In genomic region chr2:168118733-168119518, GRCh38 we compare ENCODE assay signal across 9 cellular contexts.
DNase-seq lines count a peak whose midpoint lies in the region; ATAC-seq, FAIRE-seq and TF ChIP-seq lines count a peak whose summit lies in the region.
"Had no signal": no experiment of that assay in that cellular context is flagged by ENCODE, and none has a peak within 500 bp of the region (broad histone marks: within the 10 kb centered on the region; RNA-seq: fewer than 3 reads in every experiment).

No MANE protein-coding gene starts in this region.

- peaks cover 14 to 49% of the 10 kb centered on the region in 2 experiments for H3K36me3 ChIP-seq in HepG2 (replicated peaks in 1 of 2; ENCODE audit: control insufficient read depth in 1 of 2, insufficient read depth in 2 of 2, low read length in 2 of 2)

- no peak overlapping the region for H3K9ac ChIP-seq in HepG2 (ENCODE audit: insufficient read depth, low read depth, low read length)

- no TSS peak for BruUV-seq in HepG2 (replicated peaks; lab: Mats Ljungman, UMichigan)

- peak; percentile 71 for TF ChIP-seq CTCF in HepG2 (CRISPR knock-in tag; IDR thresholded peaks at IDR 0.05)

- no peaks in the 10 kb centered on the region for H3K27me3 ChIP-seq in HepG2 (ENCODE audit: control insufficient read depth in 1 of 2, insufficient read depth in 2 of 2, low read length in 2 of 2)

- no peaks in the 10 kb centered on the region for H3K4me1 ChIP-seq in HepG2 (ENCODE audit: insufficient read depth, low read length)

- TF ChIP-seq EP300 in HepG2 (IDR thresholded peaks at IDR 0.05; ENCODE audit: low read depth in 2 of 2, low read length in 2 of 2) (no peak), HepG2 (CRISPR knock-in tag; IDR thresholded peaks at IDR 0.05; ENCODE audit: borderline replicate concordance) (no peak)

- ATAC-seq in GM19452 (IDR thresholded peaks at IDR 0.05; ENCODE audit: unreplicated experiment) (peak; percentile 73), HepG2 (peak; percentile 79)
- ATAC-seq: stimulated activated naive CD8-positive, alpha-beta T cell treated with anti-CD3 and anti-CD28 coated beads, Interleukin-15, amount 100 ng/mL, for 72 hours had no signal

- no peak overlapping the region for H3K4me3 ChIP-seq in HepG2 (replicated peaks in 1 of 3; ENCODE audit: insufficient read depth in 1 of 3, low read depth in 2 of 3, low read length in 3 of 3)

- H4K20me1 ChIP-seq in HepG2 (ENCODE audit: insufficient read depth, low read length): no peaks in the 10 kb centered on the region

- in situ Hi-C loops in HepG2 (cut with HindIII; ENCODE audit: extremely low pct_ligation_motif_present, low pct_unique_long_range_greater_than_20kb): loop anchor here (5.0 to 25.0 kb wide), 5 partner anchors 582 to 1582 kb away; partner anchors contain the start of gene XIRP2

- intact Hi-C loops in HepG2 (cut with micrococcal nuclease; ENCODE audit: unreplicated experiment): loop anchor here (1.0 to 5.0 kb wide), 10 partner anchors 154 to 1580 kb away; partner anchors contain the start of gene B3GALT1

- no peaks in the 10 kb centered on the region for H3K9me3 ChIP-seq in HepG2 (ENCODE audit: low read length)

- H3K79me2 ChIP-seq in HepG2 (ENCODE audit: insufficient read depth, low read length): no peaks in the 10 kb centered on the region

- CTCF ChIA-PET in HepG2 (lab: Yijun Ruan, JAX; ENCODE audit: low intra/inter-chr PET ratio, low total read pairs): interaction anchor here (1.2 to 2.0 kb wide), 4 partner anchors 154 to 1579 kb away, joined by 4 to 12 read pairs (median 4); no protein-coding TSS in a partner anchor

- H3K4me2 ChIP-seq in HepG2 (ENCODE audit: low read depth, low read length): no peak overlapping the region

- 89% methylated on average over 10 of the region's 10 CpGs for WGBS in HepG2 (ENCODE audit: low lambda C conversion rate)

- no peak overlapping the region for H3K27ac ChIP-seq in HepG2 (ENCODE audit: extremely low read length, insufficient read depth, low read length)

- TF ChIP-seq RAD21 in HepG2 (CRISPR knock-in tag; IDR thresholded peaks at IDR 0.05): peak; percentile 59

- DNase-seq in DMS79 treated with DMSO at 0.1 percent for 48 hours (lab: John Stamatoyannopoulos, UW): peak; percentile 73
- peak; percentile 26 for DNase-seq in HS-5 (ENCODE audit: low read depth)
- peak; percentile 37 for DNase-seq in NOMO-1 treated with dmso at 0.1 percent for 144 hours (lab: John Stamatoyannopoulos, UW; ENCODE audit: unreplicated experiment)
- peak; percentile 25 for DNase-seq in central memory CD4-positive, alpha-beta T cell
- DNase-seq in HepG2 (ENCODE audit: low spot score): peak; percentile 71
- peak; percentile 45 for DNase-seq in urothelium cell line (ENCODE audit: low spot score)
- DNase-seq in GM19238 (ENCODE audit: insufficient read length, low spot score): no peak

- POLR2A ChIA-PET in HepG2 (lab: Yijun Ruan, JAX): no interaction called here

- FAIRE-seq in HepG2 (lab: Jason Lieb, UNC) (peak; percentile 73), urothelium cell line (lab: Jason Lieb, UNC) (no peak)

- no peak for TF ChIP-seq POLR2A in HepG2 (IDR thresholded peaks at IDR 0.05; ENCODE audit: insufficient read depth in 1 of 2, low read depth in 2 of 2, low read length in 2 of 2)

- H2AFZ ChIP-seq in HepG2 (ENCODE audit: low read length): no peak overlapping the region

TF ChIP-seq in HepG2, 621 proteins besides CTCF, POLR2A, EP300 and RAD21 (continues in another document):
- TF ChIP-seq ZNF24 (IDR thresholded peaks at IDR 0.05): no peak
- no peak for TF ChIP-seq BHLHE40 (IDR thresholded peaks at IDR 0.05; ENCODE audit: low read length)
- peak; percentile 91 for TF ChIP-seq STAG1 (CRISPR knock-in tag; IDR thresholded peaks at IDR 0.05)
- TF ChIP-seq ZNF503 (CRISPR knock-in tag; IDR thresholded peaks at IDR 0.05): no peak
- no peak for TF ChIP-seq GABPB1 (CRISPR knock-in tag; IDR thresholded peaks at IDR 0.05)
- peak; percentile 33; the same call in 1 of the 2 replicates for TF ChIP-seq GFI1 (CRISPR knock-in tag; IDR thresholded peaks at IDR 0.05; ENCODE audit: borderline replicate concordance)
- no peak for TF ChIP-seq ZNF33B (CRISPR knock-in tag; IDR thresholded peaks at IDR 0.05)
- TF ChIP-seq, protein P1, sequence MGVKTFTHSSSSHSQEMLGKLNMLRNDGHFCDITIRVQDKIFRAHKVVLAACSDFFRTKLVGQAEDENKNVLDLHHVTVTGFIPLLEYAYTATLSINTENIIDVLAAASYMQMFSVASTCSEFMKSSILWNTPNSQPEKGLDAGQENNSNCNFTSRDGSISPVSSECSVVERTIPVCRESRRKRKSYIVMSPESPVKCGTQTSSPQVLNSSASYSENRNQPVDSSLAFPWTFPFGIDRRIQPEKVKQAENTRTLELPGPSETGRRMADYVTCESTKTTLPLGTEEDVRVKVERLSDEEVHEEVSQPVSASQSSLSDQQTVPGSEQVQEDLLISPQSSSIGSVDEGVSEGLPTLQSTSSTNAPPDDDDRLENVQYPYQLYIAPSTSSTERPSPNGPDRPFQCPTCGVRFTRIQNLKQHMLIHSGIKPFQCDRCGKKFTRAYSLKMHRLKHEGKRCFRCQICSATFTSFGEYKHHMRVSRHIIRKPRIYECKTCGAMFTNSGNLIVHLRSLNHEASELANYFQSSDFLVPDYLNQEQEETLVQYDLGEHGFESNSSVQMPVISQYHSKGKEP (CRISPR knock-in tag; IDR thresholded peaks at IDR 0.05): no peak
- TF ChIP-seq KDM5B (CRISPR knock-in tag; IDR thresholded peaks at IDR 0.05; ENCODE audit: borderline replicate concordance): no peak
- TF ChIP-seq ZNF670 (CRISPR knock-in tag; IDR thresholded peaks at IDR 0.05; ENCODE audit: borderline replicate concordance): no peak
- TF ChIP-seq ZSCAN9 (CRISPR knock-in tag; IDR thresholded peaks at IDR 0.05; ENCODE audit: borderline replicate concordance): no peak
- TF ChIP-seq, protein P2, sequence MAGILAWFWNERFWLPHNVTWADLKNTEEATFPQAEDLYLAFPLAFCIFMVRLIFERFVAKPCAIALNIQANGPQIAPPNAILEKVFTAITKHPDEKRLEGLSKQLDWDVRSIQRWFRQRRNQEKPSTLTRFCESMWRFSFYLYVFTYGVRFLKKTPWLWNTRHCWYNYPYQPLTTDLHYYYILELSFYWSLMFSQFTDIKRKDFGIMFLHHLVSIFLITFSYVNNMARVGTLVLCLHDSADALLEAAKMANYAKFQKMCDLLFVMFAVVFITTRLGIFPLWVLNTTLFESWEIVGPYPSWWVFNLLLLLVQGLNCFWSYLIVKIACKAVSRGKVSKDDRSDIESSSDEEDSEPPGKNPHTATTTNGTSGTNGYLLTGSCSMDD (CRISPR knock-in tag; IDR thresholded peaks at IDR 0.05): no peak
- TF ChIP-seq, protein P3, sequence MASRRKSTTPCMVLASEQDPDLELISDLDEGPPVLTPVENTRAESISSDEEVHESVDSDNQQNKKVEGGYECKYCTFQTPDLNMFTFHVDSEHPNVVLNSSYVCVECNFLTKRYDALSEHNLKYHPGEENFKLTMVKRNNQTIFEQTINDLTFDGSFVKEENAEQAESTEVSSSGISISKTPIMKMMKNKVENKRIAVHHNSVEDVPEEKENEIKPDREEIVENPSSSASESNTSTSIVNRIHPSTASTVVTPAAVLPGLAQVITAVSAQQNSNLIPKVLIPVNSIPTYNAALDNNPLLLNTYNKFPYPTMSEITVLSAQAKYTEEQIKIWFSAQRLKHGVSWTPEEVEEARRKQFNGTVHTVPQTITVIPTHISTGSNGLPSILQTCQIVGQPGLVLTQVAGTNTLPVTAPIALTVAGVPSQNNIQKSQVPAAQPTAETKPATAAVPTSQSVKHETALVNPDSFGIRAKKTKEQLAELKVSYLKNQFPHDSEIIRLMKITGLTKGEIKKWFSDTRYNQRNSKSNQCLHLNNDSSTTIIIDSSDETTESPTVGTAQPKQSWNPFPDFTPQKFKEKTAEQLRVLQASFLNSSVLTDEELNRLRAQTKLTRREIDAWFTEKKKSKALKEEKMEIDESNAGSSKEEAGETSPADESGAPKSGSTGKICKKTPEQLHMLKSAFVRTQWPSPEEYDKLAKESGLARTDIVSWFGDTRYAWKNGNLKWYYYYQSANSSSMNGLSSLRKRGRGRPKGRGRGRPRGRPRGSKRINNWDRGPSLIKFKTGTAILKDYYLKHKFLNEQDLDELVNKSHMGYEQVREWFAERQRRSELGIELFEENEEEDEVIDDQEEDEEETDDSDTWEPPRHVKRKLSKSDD (CRISPR knock-in tag; IDR thresholded peaks at IDR 0.05; ENCODE audit: low read depth): no peak
- TF ChIP-seq ZNF781 (CRISPR knock-in tag; IDR thresholded peaks at IDR 0.05; ENCODE audit: borderline replicate concordance, not compliant biosample characterization): peak; percentile 37
- TF ChIP-seq, protein P4, sequence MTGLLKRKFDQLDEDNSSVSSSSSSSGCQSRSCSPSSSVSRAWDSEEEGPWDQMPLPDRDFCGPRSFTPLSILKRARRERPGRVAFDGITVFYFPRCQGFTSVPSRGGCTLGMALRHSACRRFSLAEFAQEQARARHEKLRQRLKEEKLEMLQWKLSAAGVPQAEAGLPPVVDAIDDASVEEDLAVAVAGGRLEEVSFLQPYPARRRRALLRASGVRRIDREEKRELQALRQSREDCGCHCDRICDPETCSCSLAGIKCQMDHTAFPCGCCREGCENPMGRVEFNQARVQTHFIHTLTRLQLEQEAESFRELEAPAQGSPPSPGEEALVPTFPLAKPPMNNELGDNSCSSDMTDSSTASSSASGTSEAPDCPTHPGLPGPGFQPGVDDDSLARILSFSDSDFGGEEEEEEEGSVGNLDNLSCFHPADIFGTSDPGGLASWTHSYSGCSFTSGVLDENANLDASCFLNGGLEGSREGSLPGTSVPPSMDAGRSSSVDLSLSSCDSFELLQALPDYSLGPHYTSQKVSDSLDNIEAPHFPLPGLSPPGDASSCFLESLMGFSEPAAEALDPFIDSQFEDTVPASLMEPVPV (CRISPR knock-in tag; IDR thresholded peaks at IDR 0.05): no peak
- TF ChIP-seq ZMYM4 (CRISPR knock-in tag; IDR thresholded peaks at IDR 0.05): 0 out of 2 replicates have a peak, but pooled peaks have one; percentile 13
